ENCODE assay signal across 8 cellular contexts in genomic region chr17:29180788-29181160, GRCh38. TPM values are rescaled to one million over a fixed set of nuclear protein-coding genes. Genes with fewer than 3 reads are reported as not detected.
DNase-seq lines count a peak whose midpoint lies in the region; ATAC-seq and TF ChIP-seq lines count a peak whose summit lies in the region.

No MANE protein-coding gene starts in this region.

- H3K9me3 ChIP-seq in DND-41 (ENCODE audit: insufficient read depth, low read length, severe bottlenecking) (no peaks in the 10 kb centered on the region), SK-N-MC (ENCODE audit: low read depth, low read length) (no peaks in the 10 kb centered on the region), psoas muscle (no peaks in the 10 kb centered on the region)

- intact Hi-C loops in psoas muscle (cut with DNase I), result no loop called here

- peak overlapping the region; percentile 86 for H2AFZ ChIP-seq in DND-41 (ENCODE audit: low read depth, low read length)

- ATAC-seq in DND-41 (ENCODE audit: insufficient read depth, low read depth) (no peak), psoas muscle (no peak), HG02973 (IDR thresholded peaks at IDR 0.05; ENCODE audit: unreplicated experiment) (no peak)

- H3K79me2 ChIP-seq in DND-41 (ENCODE audit: insufficient read depth, low read length), result no peaks in the 10 kb centered on the region; the same call in 1 of the 2 replicates

- no peaks in the 10 kb centered on the region for H3K27me3 ChIP-seq in DND-41 (ENCODE audit: insufficient read depth, low read length, poor library complexity)
- no peaks in the 10 kb centered on the region for H3K27me3 ChIP-seq in psoas muscle (ENCODE audit: insufficient read depth in 3 of 3, low read length in 2 of 3)

- WGBS in psoas muscle, 3 donors, result 67 to 74% (median 69%) methylated on average over 4 of the region's 4 CpGs

- H3K36me3 ChIP-seq in DND-41 (ENCODE audit: insufficient read depth, low read length), result no peaks in the 10 kb centered on the region
- H3K36me3 ChIP-seq in SK-N-MC (ENCODE audit: insufficient read depth, low read length), result no peaks in the 10 kb centered on the region
- no peaks in the 10 kb centered on the region for H3K36me3 ChIP-seq in psoas muscle (ENCODE audit: insufficient read depth in 1 of 2, low read depth in 1 of 2)

- peak overlapping the region; percentile 48 for H3K9ac ChIP-seq in DND-41 (ENCODE audit: low read depth, low read length)
- H3K9ac ChIP-seq in SK-N-MC (ENCODE audit: insufficient read length), result peak overlapping the region; percentile 51

- H3K27ac ChIP-seq in DND-41 (ENCODE audit: low read length), result no peak overlapping the region
- no peak overlapping the region for H3K27ac ChIP-seq in SK-N-MC
- H3K27ac ChIP-seq in psoas muscle, result peak overlapping the region; percentile 71

- no peak for DNase-seq in DND-41
- DNase-seq in SK-N-MC (ENCODE audit: low read depth, low spot score), result no peak
- DNase-seq in fibroblast of pulmonary artery (ENCODE audit: low read depth), result no peak
- DNase-seq in psoas muscle, result no peak
- no peak for DNase-seq in NCI-H524 treated with DMSO at 0.1 percent for 48 hours (lab: John Stamatoyannopoulos, UW)
- DNase-seq in HuH-7.5 (ENCODE audit: low spot score), result no peak
- DNase-seq in medulla oblongata (ENCODE audit: extremely low spot score), result no peak

- peak overlapping the region in 1 of 2 experiments; percentile 61; a peak in 2 of 4 replicates for H3K4me3 ChIP-seq in DND-41 (ENCODE audit: low read depth in 1 of 2, low read length in 2 of 2)
- H3K4me3 ChIP-seq in SK-N-MC, result peak overlapping the region; percentile 80
- H3K4me3 ChIP-seq in fibroblast of pulmonary artery (replicated peaks; ENCODE audit: low read depth, low read length), result peak overlapping the region; percentile 61
- H3K4me3 ChIP-seq in psoas muscle, result peak overlapping the region; percentile 70

- H3K4me1 ChIP-seq in DND-41 (ENCODE audit: insufficient read depth, low read length) (peaks cover 21% of the 10 kb centered on the region), psoas muscle (peaks cover 13% of the 10 kb centered on the region)

- no peaks in the 10 kb centered on the region; the same call in 1 of the 2 replicates for H4K20me1 ChIP-seq in DND-41 (ENCODE audit: insufficient read depth, low read length)

- H3K4me2 ChIP-seq in DND-41 (ENCODE audit: insufficient read depth, low read length), result peak overlapping the region; percentile 67

- TF ChIP-seq CTCF in DND-41 (IDR thresholded peaks at IDR 0.05; ENCODE audit: borderline replicate concordance, extremely low read depth, low read length, poor library complexity, severe bottlenecking) (no peak), fibroblast of pulmonary artery (IDR thresholded peaks at IDR 0.05; ENCODE audit: low read length, missing control alignments) (no peak), psoas muscle (IDR thresholded peaks at IDR 0.05) (no peak)

RNA-seq across cellular contexts. Expression of gene MYO18A, which starts 0.6 kb away (rescaled TPM):
- 1,000 to 10,000 TPM in 2 of 4 donors, 100 to 1,000 TPM in 2; 770 to 1,274 (median 938) TPM for total RNA-seq in psoas muscle
- 100 to 1,000 TPM; 142 to 538 (median 318) TPM for polyA plus RNA-seq in psoas muscle
